8 cellular contexts compared by ENCODE assay signal in genomic region chr17:58121925-58122324, GRCh38. TPM values are rescaled to one million over a fixed set of nuclear protein-coding genes. Genes with fewer than 3 reads are reported as not detected.
A peak's percentile ranks its signal among the peaks of the same experiment; 100 is the strongest.
DNase-seq lines count a peak whose midpoint lies in the region; ATAC-seq and TF ChIP-seq lines count a peak whose summit lies in the region.

No MANE protein-coding gene starts in this region.

- H3K36me3 ChIP-seq in GM06990 (ENCODE audit: control insufficient read depth, insufficient read depth, low read length), result no peaks in the 10 kb centered on the region
- H3K36me3 ChIP-seq in naive thymus-derived CD4-positive, alpha-beta T cell (ENCODE audit: control insufficient read depth in 2 of 3, insufficient read depth in 3 of 3, low read length in 3 of 3), result no peaks in the 10 kb centered on the region

- intact Hi-C loops in naive thymus-derived CD4-positive, alpha-beta T cell (cut with micrococcal nuclease), result loop anchor here (1.0 to 2.0 kb wide), 6 partner anchors 31 to 127 kb away; partner anchors contain the start of gene MKS1 (in 1 of the 2)

- no peaks in the 10 kb centered on the region for H3K36me3 Mint-ChIP-seq in naive thymus-derived CD4-positive, alpha-beta T cell

- H3K27me3 ChIP-seq in GM06990 (replicated peaks; ENCODE audit: control insufficient read depth, insufficient read depth, low read length), result no peaks in the 10 kb centered on the region
- H3K27me3 ChIP-seq in naive thymus-derived CD4-positive, alpha-beta T cell (ENCODE audit: control insufficient read depth in 2 of 2, insufficient read depth in 2 of 2, low read length in 2 of 2), result no peaks in the 10 kb centered on the region

- CTCF ChIA-PET in naive thymus-derived CD4-positive, alpha-beta T cell (lab: Charles Lee), result interaction anchor here (0.6 to 7.0 kb wide), 15 partner anchors 18 to 1176 kb away, joined by 3 to 83 read pairs (median 4); no protein-coding TSS in a partner anchor

- H3K9me3 Mint-ChIP-seq in naive thymus-derived CD4-positive, alpha-beta T cell, result peaks cover 0 to 1% (median 0%) of the 10 kb centered on the region in 11 donors

- no peak overlapping the region for H3K4me3 ChIP-seq in GM06990 (replicated peaks; ENCODE audit: low read depth, low read length)
- H3K4me3 ChIP-seq in naive thymus-derived CD4-positive, alpha-beta T cell (ENCODE audit: low read length), result no peak overlapping the region

- peaks cover 5 to 8% of the 10 kb centered on the region in 2 donors for H3K4me1 ChIP-seq in naive thymus-derived CD4-positive, alpha-beta T cell (ENCODE audit: control insufficient read depth in 2 of 2, insufficient read depth in 2 of 2, low read length in 2 of 2)

- H3K4me1 Mint-ChIP-seq in naive thymus-derived CD4-positive, alpha-beta T cell, result peaks cover 2 to 28% (median 14%) of the 10 kb centered on the region in 7 donors

- H3K4me3 Mint-ChIP-seq in naive thymus-derived CD4-positive, alpha-beta T cell, result peak overlapping the region in 2 of 10 donors; percentile 27 to 33

- peak; percentile 29 for TF ChIP-seq CTCF in GM06990 (IDR thresholded peaks at IDR 0.05; ENCODE audit: insufficient read depth, low read length, poor library complexity, severe bottlenecking)

- H3K9me3 ChIP-seq in naive thymus-derived CD4-positive, alpha-beta T cell (ENCODE audit: control insufficient read depth in 2 of 3, low read length in 3 of 3), result no peaks in the 10 kb centered on the region

- peak; percentile 81 for ATAC-seq in naive thymus-derived CD4-positive, alpha-beta T cell
- ATAC-seq in HG03045 (IDR thresholded peaks at IDR 0.05; ENCODE audit: unreplicated experiment), result no peak

- peak overlapping the region in 4 of 9 donors; percentile 10 to 32 (median 12) for H3K27ac Mint-ChIP-seq in naive thymus-derived CD4-positive, alpha-beta T cell

- H3K27me3 Mint-ChIP-seq in naive thymus-derived CD4-positive, alpha-beta T cell, result peaks cover 5 to 32% (median 7%) of the 10 kb centered on the region in 5 donors

- DNase-seq in Ammon's horn (ENCODE audit: low spot score) (peak; percentile 35), GM06990 (ENCODE audit: extremely low read depth, insufficient read length) (no peak), NCI-H82 treated with DMSO at 0.1 percent for 48 hours (lab: John Stamatoyannopoulos, UW; ENCODE audit: unreplicated experiment) (peak; percentile 54), astrocyte of the hippocampus (ENCODE audit: low read depth, low spot score) (peak; percentile 53), GOT3 (lab: John Stamatoyannopoulos, UW) (no peak)
- DNase-seq in naive thymus-derived CD4-positive, alpha-beta T cell, result peak in 7 of 9 donors; percentile 36 to 70 (median 56)
- DNase-seq in stimulated activated CD4-positive, alpha-beta T cell treated with anti-CD3 and anti-CD28 coated beads, Interleukin-4, amount 100 ng/mL, for 1 hour, result no peak

- POLR2A ChIA-PET in naive thymus-derived CD4-positive, alpha-beta T cell (lab: Charles Lee), result interaction anchor here (0.6 to 2.7 kb wide), 7 partner anchors 29 to 1033 kb away, joined by 3 to 10 read pairs (median 3); partner anchors contain the start of genes SKA2 and SRSF1

- no peak overlapping the region for H3K27ac ChIP-seq in naive thymus-derived CD4-positive, alpha-beta T cell (ENCODE audit: low read depth, low read length)

RNA-seq across cellular contexts. Expression of gene OR4D1, which starts 26.3 kb away (rescaled TPM):
- 1 to 10 TPM in 4 of 5 experiments, under 1 TPM in 1; 0.41 to 2.5 (median 1.3) TPM for total RNA-seq in naive thymus-derived CD4-positive, alpha-beta T cell
- polyA plus RNA-seq in naive thymus-derived CD4-positive, alpha-beta T cell, result 1 to 10 TPM; 2.5 to 3.3 TPM

RNA-seq across cellular contexts. Expression of gene DYNLL2, which starts 38.7 kb away (rescaled TPM):
- total RNA-seq in naive thymus-derived CD4-positive, alpha-beta T cell, result 10 to 100 TPM; 30.1 to 39.1 (median 35.1) TPM
- 1 to 10 TPM in 1 of 2 donors, under 1 TPM in 1; 0.55 to 1.6 TPM for polyA plus RNA-seq in naive thymus-derived CD4-positive, alpha-beta T cell

RNA-seq across cellular contexts. Expression of gene OR4D2, which starts 44.9 kb away (rescaled TPM):
- not detected for total RNA-seq in naive thymus-derived CD4-positive, alpha-beta T cell
- polyA plus RNA-seq in naive thymus-derived CD4-positive, alpha-beta T cell, result not detected

Comparison
In these comparisons a context has a peak if more than half of its experiments do, and no peak if none do; other contexts are left out.
1. DNase-seq: peak in Ammon's horn (single experiment), NCI-H82 treated with DMSO at 0.1 percent for 48 hours (single experiment), astrocyte of the hippocampus (single experiment) and naive thymus-derived CD4-positive, alpha-beta T cell (7 of 9); none in GM06990 (single experiment), stimulated activated CD4-positive, alpha-beta T cell treated with anti-CD3 and anti-CD28 coated beads, Interleukin-4, amount 100 ng/mL, for 1 hour (single experiment) and GOT3 (single experiment).